In genomic region chr17:38088120-38088519, GRCh38 we compare ENCODE assay signal across 13 cellular contexts. TPM values are rescaled to one million over a fixed set of nuclear protein-coding genes. Genes with fewer than 3 reads are reported as not detected.
DNase-seq lines count a peak whose midpoint lies in the region; ATAC-seq and TF ChIP-seq lines count a peak whose summit lies in the region.
"Not testable (repeated sequence)": the region's sequence is repeated elsewhere in the genome, so short reads cannot be mapped to it uniquely, and the experiment has no call there.
"Had no signal": no experiment of that assay in that cellular context is flagged by ENCODE, and none has a peak within 500 bp of the region (broad histone marks: within the 10 kb centered on the region; RNA-seq: fewer than 3 reads in every experiment).

No MANE protein-coding gene starts in this region.

- H3K9me3 Mint-ChIP-seq in activated CD4-positive, alpha-beta T cell treated with anti-CD3 and anti-CD28 coated beads, Interleukin-2, amount 10 ng/mL, durations not matched to agents 24 days and 14 days; osteocyte (ENCODE audit: unreplicated experiment): not testable (repeated sequence)

- WGBS in right lobe of liver (ENCODE audit: insufficient coverage, low coverage, low lambda C conversion rate, missing lambda C conversion rate), result no CpG with 5 or more reads among the region's 10 CpGs
- WGBS in spleen, 5 donors, result 94 to 100% (median 95%) methylated on average over 5 to 6 of the region's 10 CpGs; no CpG with 5 or more reads in 2 of the 5 donors

- H3K4me3 ChIP-seq in breast epithelium, right lobe of liver, spleen, upper lobe of right lung: not testable (repeated sequence)

- not testable (repeated sequence) for H3K27me3 ChIP-seq in breast epithelium; right lobe of liver; spleen (replicated peaks in 1 of 7); upper lobe of right lung

- peak; percentile 15 for DNase-seq in activated CD4-positive, alpha-beta T cell treated with anti-CD3 and anti-CD28 coated beads, Interleukin-2, amount 10 ng/mL, durations not matched to agents 24 days and 14 days
- DNase-seq in breast epithelium (ENCODE audit: low spot score in 2 of 2) (peak; percentile 12 to 13), left cardiac atrium (peak; percentile 3), right lobe of liver (peak in 2 of 3 donors; percentile 3 to 20), osteocyte (ENCODE audit: extremely low spot score, unreplicated experiment) (peak; percentile 40), spleen (peak; percentile 25), upper lobe of right lung (peak; percentile 27)

- H3K36me3 Mint-ChIP-seq in activated CD4-positive, alpha-beta T cell treated with anti-CD3 and anti-CD28 coated beads, Interleukin-2, amount 10 ng/mL, durations not matched to agents 24 days and 14 days (ENCODE audit: low read depth); osteocyte (ENCODE audit: unreplicated experiment): not testable (repeated sequence)

- TF ChIP-seq POLR2A in breast epithelium (IDR thresholded peaks at IDR 0.05); right lobe of liver (IDR thresholded peaks at IDR 0.05); spleen (IDR thresholded peaks at IDR 0.05): not testable (repeated sequence)

- not testable (repeated sequence) for H3K36me3 ChIP-seq in breast epithelium, right lobe of liver, spleen, upper lobe of right lung

- H3K27ac ChIP-seq in breast epithelium, right lobe of liver, spleen, upper lobe of right lung: not testable (repeated sequence)

- H3K4me3 Mint-ChIP-seq in activated CD4-positive, alpha-beta T cell treated with anti-CD3 and anti-CD28 coated beads, Interleukin-2, amount 10 ng/mL, durations not matched to agents 24 days and 14 days; osteocyte (ENCODE audit: unreplicated experiment): not testable (repeated sequence)

- H3K27ac Mint-ChIP-seq in activated CD4-positive, alpha-beta T cell treated with anti-CD3 and anti-CD28 coated beads, Interleukin-2, amount 10 ng/mL, durations not matched to agents 24 days and 14 days; osteocyte (ENCODE audit: unreplicated experiment): not testable (repeated sequence)

- not testable (repeated sequence) for ATAC-seq in left cardiac atrium, right lobe of liver, upper lobe of right lung

- H3K4me1 Mint-ChIP-seq in activated CD4-positive, alpha-beta T cell treated with anti-CD3 and anti-CD28 coated beads, Interleukin-2, amount 10 ng/mL, durations not matched to agents 24 days and 14 days; osteocyte (ENCODE audit: unreplicated experiment): not testable (repeated sequence)

- TF ChIP-seq CTCF in breast epithelium (IDR thresholded peaks at IDR 0.05); right lobe of liver (IDR thresholded peaks at IDR 0.05); osteocyte (IDR thresholded peaks at IDR 0.05); spleen (IDR thresholded peaks at IDR 0.05 in 8 of 11, conservative IDR thresholded peaks at IDR 0.05 in 3 of 11); upper lobe of right lung (IDR thresholded peaks at IDR 0.05): not testable (repeated sequence)

- intact Hi-C loops in activated CD4-positive, alpha-beta T cell treated with anti-CD3 and anti-CD28 coated beads, Interleukin-2, amount 10 ng/mL, durations not matched to agents 24 days and 14 days (cut with micrococcal nuclease); breast epithelium (cut with DNase I; ENCODE audit: low total_unique reads); left cardiac atrium (cut with DNase I); right lobe of liver (cut with DNase I); spleen (cut with DNase I; ENCODE audit: low total_unique reads); upper lobe of right lung (cut with DNase I): not testable (repeated sequence)

- not testable (repeated sequence) for H3K9me3 ChIP-seq in breast epithelium, right lobe of liver, spleen, upper lobe of right lung

- H3K4me1 ChIP-seq in breast epithelium, right lobe of liver, spleen, upper lobe of right lung: not testable (repeated sequence)

- not testable (repeated sequence) for H3K27me3 Mint-ChIP-seq in activated CD4-positive, alpha-beta T cell treated with anti-CD3 and anti-CD28 coated beads, Interleukin-2, amount 10 ng/mL, durations not matched to agents 24 days and 14 days; osteocyte (ENCODE audit: unreplicated experiment)

RNA-seq across cellular contexts. Expression of gene TBC1D3C, which starts 19.7 kb away (rescaled TPM):
- not detected in 2 replicates for total RNA-seq in activated CD4-positive, alpha-beta T cell treated with anti-CD3 and anti-CD28 coated beads, Interleukin-2, amount 10 ng/mL, durations not matched to agents 24 days and 14 days
- total RNA-seq in breast epithelium (not detected), left cardiac atrium (under 1 TPM in 1 of 2 donors, not detected in 1; 0.32 TPM), right lobe of liver (not detected), osteocyte (not detected in 2 replicates), spleen (1 to 10 TPM in 1 of 7 donors, under 1 TPM in 1, not detected in 5; 0.52 to 8.0 TPM), upper lobe of right lung (not detected)
- polyA plus RNA-seq in spleen, result 1 to 10 TPM in 1 of 3 donors, not detected in 2; 2.8 TPM
- total RNA-seq: A673; CD8-positive, alpha-beta T cell; GM23338 had no signal
- polyA plus RNA-seq: BJ, CD14-positive monocyte, GM23338 had no signal

RNA-seq across cellular contexts. Expression of gene TBC1D3E, which starts 39.6 kb away (rescaled TPM):
- not detected in 2 replicates for total RNA-seq in activated CD4-positive, alpha-beta T cell treated with anti-CD3 and anti-CD28 coated beads, Interleukin-2, amount 10 ng/mL, durations not matched to agents 24 days and 14 days
- total RNA-seq in breast epithelium (not detected), left cardiac atrium (not detected), right lobe of liver (not detected), osteocyte (not detected in 2 replicates), spleen (not detected), upper lobe of right lung (not detected)
- under 1 TPM in 1 of 3 donors, not detected in 2; 0.13 TPM for polyA plus RNA-seq in spleen
- total RNA-seq: A673; CD8-positive, alpha-beta T cell; GM23338; H7 had no signal
- polyA plus RNA-seq: BJ, CD14-positive monocyte, GM23338 had no signal
